Comparison of ENCODE assay signal across 21 cellular contexts in the genomic region with DNA sequence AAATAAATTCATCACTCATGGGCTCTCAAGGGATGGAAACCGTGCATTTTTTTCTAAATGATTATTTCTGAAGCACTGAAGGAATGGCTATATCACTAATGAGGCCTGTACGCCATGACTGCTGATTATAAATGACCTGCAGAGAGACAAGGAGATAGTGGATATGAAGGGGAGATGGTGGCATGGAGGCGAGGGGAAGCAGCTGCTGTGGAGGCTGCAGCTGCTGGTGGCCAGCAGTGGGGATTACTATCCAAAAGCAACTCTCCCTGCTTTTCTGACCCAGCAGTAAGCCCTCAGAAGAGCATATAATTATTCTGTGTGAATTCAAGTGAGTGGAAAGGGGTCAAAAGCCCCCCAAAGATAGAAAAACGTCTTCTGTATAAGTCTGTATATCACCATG.
"Had no signal": no experiment of that assay in that cellular context is flagged by ENCODE, and none has a peak within 500 bp of the region (broad histone marks: within the 10 kb centered on the region; RNA-seq: fewer than 3 reads in every experiment).

No MANE protein-coding gene starts in this region.

- H3K27ac ChIP-seq: brain microvascular endothelial cell, spleen, upper lobe of right lung had no signal

- H3K36me3 Mint-ChIP-seq: activated naive CD4-positive, alpha-beta T cell treated with anti-CD3 and anti-CD28 coated beads, Interleukin-2, amount 50 U/mL, for 72 hours had no signal

- H3K9me3 ChIP-seq: spleen, upper lobe of right lung had no signal

- H3K27me3 ChIP-seq: brain microvascular endothelial cell, spleen, upper lobe of right lung had no signal

- H3K27ac Mint-ChIP-seq: activated naive CD4-positive, alpha-beta T cell treated with anti-CD3 and anti-CD28 coated beads, Interleukin-2, amount 50 U/mL, for 72 hours had no signal

- DNase-seq: activated CD4-positive, alpha-beta T cell treated with anti-CD3 and anti-CD28 coated beads for 1 hour; activated CD4-positive, alpha-beta T cell treated with anti-CD3 and anti-CD28 coated beads, Interleukin-2, amount 50 U/mL, for 1 hour; activated gamma-delta T cell treated with Interleukin-2 at 50 U/mL for 16 hours; activated T-cell treated with anti-CD3 and anti-CD28 coated beads, Interleukin-2, amount 50 U/mL, for 1 hour; aorta; brain microvascular endothelial cell; caudate nucleus; dermis blood vessel endothelial cell; effector CD8-positive, alpha-beta T cell; foreskin melanocyte; hypothalamus; left ventricle myocardium superior; mammary epithelial cell; midbrain; retina; spleen; stimulated activated CD4-positive, alpha-beta T cell treated with anti-CD3 and anti-CD28 coated beads, Interleukin-4, amount 100 ng/mL, for 4 hours; stimulated activated naive CD8-positive, alpha-beta T cell treated with anti-CD3 and anti-CD28 coated beads, Interleukin-15, Interleukin-2, amounts not matched to agents 100 U/mL and 50 U/mL, for 24 hours; T-helper 1 cell; upper lobe of right lung had no signal

- H3K36me3 ChIP-seq: brain microvascular endothelial cell, spleen, upper lobe of right lung had no signal

- H3K4me3 ChIP-seq: spleen, upper lobe of right lung had no signal

- H3K9me3 Mint-ChIP-seq: activated naive CD4-positive, alpha-beta T cell treated with anti-CD3 and anti-CD28 coated beads, Interleukin-2, amount 50 U/mL, for 72 hours had no signal
